ENCODE assay signal across 11 cellular contexts in the genomic region with DNA sequence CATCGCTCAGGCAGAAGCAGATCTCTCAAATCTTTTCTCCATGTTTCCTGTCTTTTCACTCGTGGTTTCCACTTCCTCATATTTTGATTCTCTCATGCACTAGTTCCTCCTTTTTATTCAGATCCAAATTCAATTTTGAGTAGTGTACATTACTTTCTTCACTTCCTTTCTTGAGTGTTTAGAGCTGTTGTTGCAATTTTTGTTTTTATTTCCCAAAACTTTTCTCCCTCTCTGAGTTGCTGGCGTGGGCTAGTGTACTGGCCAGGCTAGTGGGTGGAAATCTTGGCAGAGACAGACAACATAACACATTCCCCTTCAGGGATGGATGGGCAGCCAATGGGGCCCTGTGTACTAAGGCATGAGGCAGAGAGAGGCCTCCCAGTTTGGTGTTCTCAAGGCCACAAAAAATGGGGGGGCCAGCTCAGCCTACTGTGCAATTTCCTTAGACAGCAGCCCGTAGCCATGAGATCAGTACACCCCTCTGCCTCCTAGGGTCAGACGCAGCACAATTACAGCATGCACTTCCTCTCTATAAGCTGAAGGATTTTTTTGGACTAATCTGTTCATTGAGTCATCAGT.
DNase-seq lines count a peak whose midpoint lies in the region; ATAC-seq, FAIRE-seq and TF ChIP-seq lines count a peak whose summit lies in the region.
"Had no signal": no experiment of that assay in that cellular context is flagged by ENCODE, and none has a peak within 500 bp of the region (broad histone marks: within the 10 kb centered on the region; RNA-seq: fewer than 3 reads in every experiment).

No MANE protein-coding gene starts in this region.

- peak; percentile 49 for DNase-seq in AG09319 (ENCODE audit: extremely low read depth, low read depth)
- DNase-seq in SIG-M5 (lab: John Stamatoyannopoulos, UW): peak; percentile 75
- peak; percentile 98 for DNase-seq in fibroblast of pulmonary artery (ENCODE audit: low read depth)
- peak; percentile 13 for DNase-seq in occipital lobe (lab: John Stamatoyannopoulos, UW)
- no peak for DNase-seq in activated naive CD4-positive, alpha-beta T cell (lab: John Stamatoyannopoulos, UW)
- DNase-seq in chondrocyte (ENCODE audit: low spot score): no peak
- DNase-seq in H54 (ENCODE audit: insufficient read length, low spot score): no peak
- DNase-seq: CD8-positive, alpha-beta T cell had no signal

- no peaks in the 10 kb centered on the region for H3K27me3 Mint-ChIP-seq in chondrocyte (ENCODE audit: low read depth)
- H3K27me3 Mint-ChIP-seq: central memory CD8-positive, alpha-beta T cell; IgD-negative memory B cell had no signal

- H3K4me3 ChIP-seq in fibroblast of pulmonary artery (replicated peaks; ENCODE audit: low read depth, low read length): no peak overlapping the region

- peaks cover 9% of the 10 kb centered on the region for H3K4me1 Mint-ChIP-seq in chondrocyte (ENCODE audit: low read depth)
- H3K4me1 Mint-ChIP-seq: central memory CD8-positive, alpha-beta T cell had no signal

- H3K9me3 Mint-ChIP-seq in chondrocyte (ENCODE audit: low read depth): no peaks in the 10 kb centered on the region

- FAIRE-seq in H54 (lab: Jason Lieb, UNC): no peak

- no peak overlapping the region for H3K27ac Mint-ChIP-seq in chondrocyte (ENCODE audit: unreplicated experiment)
- H3K27ac Mint-ChIP-seq: CD8-positive, alpha-beta T cell had no signal

- no peak for TF ChIP-seq POLR2A in H54 (IDR thresholded peaks at IDR 0.05; ENCODE audit: low read depth, low read length)

- TF ChIP-seq CTCF in AG09319 (IDR thresholded peaks at IDR 0.05; ENCODE audit: low read depth, low read length) (no peak), fibroblast of pulmonary artery (IDR thresholded peaks at IDR 0.05; ENCODE audit: low read length, missing control alignments) (peak; percentile 20), chondrocyte (IDR thresholded peaks at IDR 0.05) (no peak)

- ATAC-seq in GM18519 (IDR thresholded peaks at IDR 0.05; ENCODE audit: low FRiP score, unreplicated experiment): no peak
- ATAC-seq: CD8-positive, alpha-beta T cell had no signal

- no peak overlapping the region for H3K4me3 Mint-ChIP-seq in chondrocyte (ENCODE audit: unreplicated experiment)
- H3K4me3 Mint-ChIP-seq: CD8-positive, alpha-beta T cell; central memory CD8-positive, alpha-beta T cell; IgD-negative memory B cell had no signal

- H3K36me3 Mint-ChIP-seq in chondrocyte (ENCODE audit: low read depth): no peaks in the 10 kb centered on the region
- H3K36me3 Mint-ChIP-seq: CD8-positive, alpha-beta T cell had no signal

Comparison
In these comparisons a context has a peak if more than half of its experiments do, and no peak if none do; other contexts are left out.
1. DNase-seq: peak in AG09319 (single experiment), SIG-M5 (single experiment), fibroblast of pulmonary artery (single experiment) and occipital lobe (single experiment); none in activated naive CD4-positive, alpha-beta T cell (0 of 4), chondrocyte (single experiment) and H54 (single experiment).